Comparison of ENCODE assay signal across 10 cellular contexts in genomic region chr1:79285659-79286058, GRCh38.
"Had no signal": no experiment of that assay in that cellular context is flagged by ENCODE, and none has a peak within 500 bp of the region (broad histone marks: within the 10 kb centered on the region; RNA-seq: fewer than 3 reads in every experiment).

No MANE protein-coding gene starts in this region.

- H3K9ac ChIP-seq: GM23248 had no signal

- H3K4me1 Mint-ChIP-seq: GM23338, H9 had no signal

- H3K9me3 ChIP-seq: HAP-1 had no signal

- H3K4me3 Mint-ChIP-seq: GM23338, H9, HFFc6 had no signal

- H3K4me3 ChIP-seq: GM23248, GM23338, HAP-1 had no signal

- H3K4me2 ChIP-seq: GM23338 had no signal

- H2AFZ ChIP-seq: GM23248, GM23338 had no signal

- H3K27ac Mint-ChIP-seq: GM23338, H9, HFFc6 had no signal

- H3K36me3 ChIP-seq: HAP-1 had no signal

- ATAC-seq: GM23338, HCT116 had no signal

- H3K9me3 Mint-ChIP-seq: GM23338, H9, HFFc6 had no signal

- DNase-seq: GM23248, GOT3, H7, H9, HCEC 1CT, HFFc6 had no signal

- H3K27ac ChIP-seq: GM23248 had no signal

- H3K4me1 ChIP-seq: HAP-1 had no signal

- FAIRE-seq: H54 had no signal
